ENCODE assay signal across 20 cellular contexts in genomic region chr13:32026619-32027018, GRCh38.
"Had no signal": no experiment of that assay in that cellular context is flagged by ENCODE, and none has a peak within 500 bp of the region (broad histone marks: within the 10 kb centered on the region; RNA-seq: fewer than 3 reads in every experiment).

No MANE protein-coding gene starts in this region.

- DNase-seq: activated CD4-positive, alpha-beta T cell treated with anti-CD3 and anti-CD28 coated beads for 48 hours; activated CD4-positive, alpha-beta T cell treated with anti-CD3 and anti-CD28 coated beads, Interleukin-2, amount 50 U/mL, for 4 hours; activated CD4-positive, CD25-positive, alpha-beta regulatory T cell treated with anti-CD3 and anti-CD28 coated beads, Interleukin-2, amount 50 U/mL, for 72 hours; activated CD8-positive, alpha-beta memory T cell treated with anti-CD3 and anti-CD28 coated beads, Interleukin-2, amount 50 U/mL, for 48 hours; activated CD8-positive, alpha-beta T cell treated with anti-CD3 and anti-CD28 coated beads, Interleukin-2, amount 10 ng/mL, durations not matched to agents 7 days and 5 days; activated naive CD4-positive, alpha-beta T cell treated with anti-CD3 and anti-CD28 coated beads, Interleukin-2, amount 50 U/mL, for 16 hours; activated naive CD8-positive, alpha-beta T cell treated with anti-CD3 and anti-CD28 coated beads, Interleukin-2, amount 10 ng/mL, durations not matched to agents 7 days and 5 days; activated T-cell treated with anti-CD3 and anti-CD28 coated beads, Interleukin-2, amount 50 U/mL, for 1 hour; adrenal gland; anterior cingulate cortex; Karpas-422; MM.1S; NCI-H1105; NCI-H1694; NCI-H2029; NCI-H446; SIG-M5; T-helper 17 cell; T-helper 9 cell had no signal

- H3K27ac ChIP-seq: adrenal gland had no signal

- ATAC-seq: activated CD8-positive, alpha-beta T cell treated with anti-CD3 and anti-CD28 coated beads, Interleukin-2, amount 10 ng/mL, durations not matched to agents 7 days and 5 days; K562; T-helper 17 cell had no signal

- H3K4me3 ChIP-seq: adrenal gland, K562 had no signal

- H3K9me3 ChIP-seq: adrenal gland had no signal

- FAIRE-seq: K562 had no signal

- H3K36me3 ChIP-seq: adrenal gland had no signal

- H3K27me3 ChIP-seq: adrenal gland had no signal
